11 cellular contexts compared by ENCODE assay signal in genomic region chr1:202575906-202576653, GRCh38.
DNase-seq lines count a peak whose midpoint lies in the region; ATAC-seq, FAIRE-seq and TF ChIP-seq lines count a peak whose summit lies in the region.
"Had no signal": no experiment of that assay in that cellular context is flagged by ENCODE, and none has a peak within 500 bp of the region (broad histone marks: within the 10 kb centered on the region; RNA-seq: fewer than 3 reads in every experiment).

No MANE protein-coding gene starts in this region.

- dilution Hi-C loops in endothelial cell of umbilical vein (cut with MboI; ENCODE audit: extremely low pct_ligation_motif_present, low sequenced_read_pairs) = no loop called here

- peaks cover 88% of the 10 kb centered on the region for H3K4me1 Mint-ChIP-seq in nephron
- no peaks in the 10 kb centered on the region for H3K4me1 Mint-ChIP-seq in activated naive CD8-positive, alpha-beta T cell treated with anti-CD3 and anti-CD28 coated beads for 36 hours

- no peaks in the 10 kb centered on the region for H3K9me1 ChIP-seq in endothelial cell of umbilical vein (replicated peaks; ENCODE audit: control insufficient read depth, extremely low read depth, insufficient read depth, low read length)

- in situ Hi-C loops in HepG2 (cut with HindIII; ENCODE audit: extremely low pct_ligation_motif_present, low pct_unique_long_range_greater_than_20kb) = no loop called here

- no peak for DNase-seq in HepG2 (ENCODE audit: low spot score)
- no peak for DNase-seq in right lobe of liver
- DNase-seq in endothelial cell of umbilical vein (ENCODE audit: low read depth, low spot score) = peak; percentile 41
- DNase-seq in NCI-H128 (lab: John Stamatoyannopoulos, UW; ENCODE audit: unreplicated experiment) = no peak
- no peak for DNase-seq in activated naive CD8-positive, alpha-beta T cell treated with anti-CD3 and anti-CD28 coated beads for 36 hours
- no peak for DNase-seq in NK-92 (lab: John Stamatoyannopoulos, UW; ENCODE audit: unreplicated experiment)
- DNase-seq: activated effector memory CD4-positive, alpha-beta T cell treated with Interleukin-2 at 50 U/mL for 16 hours; GDM1; NCI-H2081 had no signal

- H3K9ac ChIP-seq in HepG2 (ENCODE audit: insufficient read depth, low read depth, low read length) (no peak overlapping the region), endothelial cell of umbilical vein (replicated peaks; ENCODE audit: extremely low read depth, insufficient read depth, low read length) (no peak overlapping the region)

- peak overlapping the region; percentile 30 for H3K27ac ChIP-seq in HepG2 (ENCODE audit: extremely low read length, insufficient read depth, low read length)
- H3K27ac ChIP-seq in right lobe of liver = no peak overlapping the region
- no peak overlapping the region for H3K27ac ChIP-seq in endothelial cell of umbilical vein (ENCODE audit: insufficient read depth, low read depth, low read length)

- peaks cover 22% of the 10 kb centered on the region for H3K4me1 ChIP-seq in HepG2 (ENCODE audit: insufficient read depth, low read length)
- H3K4me1 ChIP-seq in right lobe of liver = no peaks in the 10 kb centered on the region
- peaks cover 4% of the 10 kb centered on the region for H3K4me1 ChIP-seq in endothelial cell of umbilical vein (ENCODE audit: control insufficient read depth, extremely low read depth, insufficient read depth, low read length)

- TF ChIP-seq EP300 in HepG2 (IDR thresholded peaks at IDR 0.05; ENCODE audit: low read depth in 2 of 2, low read length in 2 of 2) = no peak
- no peak for TF ChIP-seq EP300 in HepG2 (CRISPR knock-in tag; IDR thresholded peaks at IDR 0.05; ENCODE audit: borderline replicate concordance)

- POLR2A ChIA-PET in HepG2 (lab: Yijun Ruan, JAX) = no interaction called here
- POLR2A ChIA-PET in endothelial cell of umbilical vein (lab: Charles Lee) = no interaction called here

- no peaks in the 10 kb centered on the region for H3K27me3 Mint-ChIP-seq in nephron (ENCODE audit: low read depth)
- no peaks in the 10 kb centered on the region for H3K27me3 Mint-ChIP-seq in activated naive CD8-positive, alpha-beta T cell treated with anti-CD3 and anti-CD28 coated beads for 36 hours

- no peak overlapping the region for H3K4me3 ChIP-seq in HepG2 (replicated peaks in 1 of 3; ENCODE audit: insufficient read depth in 1 of 3, low read depth in 2 of 3, low read length in 3 of 3)
- H3K4me3 ChIP-seq in right lobe of liver = no peak overlapping the region
- H3K4me3 ChIP-seq in endothelial cell of umbilical vein (replicated peaks in 1 of 3; ENCODE audit: insufficient read depth in 1 of 3, low read depth in 1 of 3, low read length in 3 of 3) = no peak overlapping the region

- FAIRE-seq in HepG2 (lab: Jason Lieb, UNC) (no peak), endothelial cell of umbilical vein (lab: Jason Lieb, UNC) (no peak)

- no peak for TF ChIP-seq CTCF in HepG2 (CRISPR knock-in tag; IDR thresholded peaks at IDR 0.05)
- TF ChIP-seq CTCF in right lobe of liver (IDR thresholded peaks at IDR 0.05) = no peak
- no peak for TF ChIP-seq CTCF in endothelial cell of umbilical vein (IDR thresholded peaks at IDR 0.05; ENCODE audit: extremely low read depth in 1 of 2, insufficient read depth in 1 of 2, low read depth in 1 of 2, low read length in 2 of 2)
- no peak for TF ChIP-seq CTCF in nephron (IDR thresholded peaks at IDR 0.05; ENCODE audit: unreplicated experiment in 3 of 3)

- no peak overlapping the region for H2AFZ ChIP-seq in HepG2 (ENCODE audit: low read length)
- H2AFZ ChIP-seq in endothelial cell of umbilical vein (ENCODE audit: low read depth, low read length) = no peak overlapping the region

- H3K4me3 Mint-ChIP-seq in nephron = no peak overlapping the region
- H3K4me3 Mint-ChIP-seq in activated naive CD8-positive, alpha-beta T cell treated with anti-CD3 and anti-CD28 coated beads for 36 hours = no peak overlapping the region

- TF ChIP-seq RAD21 in HepG2 (CRISPR knock-in tag; IDR thresholded peaks at IDR 0.05) = no peak

- H3K36me3 Mint-ChIP-seq in nephron (ENCODE audit: low read depth) = peaks cover 10% of the 10 kb centered on the region
- peaks cover 8% of the 10 kb centered on the region for H3K36me3 Mint-ChIP-seq in activated naive CD8-positive, alpha-beta T cell treated with anti-CD3 and anti-CD28 coated beads for 36 hours

- 92% methylated on average over 2 of the region's 2 CpGs for WGBS in HepG2 (ENCODE audit: low lambda C conversion rate)
- 95% methylated on average over 2 of the region's 2 CpGs for WGBS in right lobe of liver (ENCODE audit: insufficient coverage, low coverage, low lambda C conversion rate, missing lambda C conversion rate)

- ATAC-seq in HepG2 = peak; percentile 23; the same call in 2 of the 3 replicates
- ATAC-seq in right lobe of liver = no peak
- no peak for ATAC-seq in HG03097 (IDR thresholded peaks at IDR 0.05; ENCODE audit: low FRiP score, unreplicated experiment)

- peak overlapping the region; percentile 58 to 98 (median 97) for H3K27ac Mint-ChIP-seq in nephron
- no peak overlapping the region for H3K27ac Mint-ChIP-seq in activated naive CD8-positive, alpha-beta T cell treated with anti-CD3 and anti-CD28 coated beads for 36 hours

- no peaks in the 10 kb centered on the region for H3K9me3 ChIP-seq in HepG2 (ENCODE audit: low read length)
- no peaks in the 10 kb centered on the region for H3K9me3 ChIP-seq in right lobe of liver
- H3K9me3 ChIP-seq in endothelial cell of umbilical vein (replicated peaks; ENCODE audit: control insufficient read depth, insufficient read depth, low read length) = no peaks in the 10 kb centered on the region

- no peaks in the 10 kb centered on the region for H3K79me2 ChIP-seq in HepG2 (ENCODE audit: insufficient read depth, low read length)
- no peaks in the 10 kb centered on the region for H3K79me2 ChIP-seq in endothelial cell of umbilical vein (ENCODE audit: control insufficient read depth, insufficient read depth, low read length)

- no peaks in the 10 kb centered on the region for H3K9me3 Mint-ChIP-seq in nephron
- no peaks in the 10 kb centered on the region for H3K9me3 Mint-ChIP-seq in activated naive CD8-positive, alpha-beta T cell treated with anti-CD3 and anti-CD28 coated beads for 36 hours

- H3K4me2 ChIP-seq in HepG2 (ENCODE audit: low read depth, low read length) = no peak overlapping the region
- H3K4me2 ChIP-seq in endothelial cell of umbilical vein (ENCODE audit: insufficient read depth, low read length) = no peak overlapping the region

- intact Hi-C loops in HepG2 (cut with micrococcal nuclease; ENCODE audit: unreplicated experiment) = no loop called here
- intact Hi-C loops in right lobe of liver (cut with DNase I) = no loop called here
- intact Hi-C loops in endothelial cell of umbilical vein (cut with micrococcal nuclease) = no loop called here

- CTCF ChIA-PET in HepG2 (lab: Yijun Ruan, JAX; ENCODE audit: low intra/inter-chr PET ratio, low total read pairs) = no interaction called here
- CTCF ChIA-PET in endothelial cell of umbilical vein (lab: Charles Lee) = interaction anchor here (1.1 to 5.7 kb wide), 7 partner anchors 8 to 49 kb away, joined by 3 to 38 read pairs (median 4); no protein-coding TSS in a partner anchor

- BruUV-seq in HepG2 (replicated peaks; lab: Mats Ljungman, UMichigan) = no TSS peak
- no TSS peak for BruUV-seq in endothelial cell of umbilical vein (replicated peaks; lab: Mats Ljungman, UMichigan)

- H3K27me3 ChIP-seq in HepG2 (ENCODE audit: control insufficient read depth in 1 of 2, insufficient read depth in 2 of 2, low read length in 2 of 2) = no peaks in the 10 kb centered on the region
- H3K27me3 ChIP-seq in right lobe of liver = no peaks in the 10 kb centered on the region
- no peaks in the 10 kb centered on the region for H3K27me3 ChIP-seq in endothelial cell of umbilical vein (ENCODE audit: control insufficient read depth in 2 of 2, insufficient read depth in 2 of 2, low read length in 2 of 2)

- TF ChIP-seq POLR2A in HepG2 (IDR thresholded peaks at IDR 0.05; ENCODE audit: insufficient read depth in 1 of 2, low read depth in 2 of 2, low read length in 2 of 2) = no peak
- no peak for TF ChIP-seq POLR2A in right lobe of liver (IDR thresholded peaks at IDR 0.05)
- no peak for TF ChIP-seq POLR2A in endothelial cell of umbilical vein (IDR thresholded peaks at IDR 0.05; ENCODE audit: low read depth, low read length)

- H3K36me3 ChIP-seq in HepG2 (replicated peaks in 1 of 2; ENCODE audit: control insufficient read depth in 1 of 2, insufficient read depth in 2 of 2, low read length in 2 of 2) = peaks cover 2 to 19% of the 10 kb centered on the region in 2 experiments; a peak in 3 of 5 replicates
- H3K36me3 ChIP-seq in right lobe of liver = peaks cover 0 to 8% (median 1%) of the 10 kb centered on the region in 4 donors
- no peaks in the 10 kb centered on the region for H3K36me3 ChIP-seq in endothelial cell of umbilical vein (ENCODE audit: control insufficient read depth in 2 of 2, extremely low read depth in 1 of 2, insufficient read depth in 2 of 2, low read length in 2 of 2)

- H4K20me1 ChIP-seq in HepG2 (ENCODE audit: insufficient read depth, low read length) = no peaks in the 10 kb centered on the region
- H4K20me1 ChIP-seq in endothelial cell of umbilical vein (replicated peaks; ENCODE audit: control insufficient read depth, extremely low read depth, insufficient read depth, low read length) = no peaks in the 10 kb centered on the region

TF ChIP-seq in HepG2, 621 proteins besides CTCF, POLR2A, EP300 and RAD21 (continues in another document):
- TF ChIP-seq ZNF354B (CRISPR knock-in tag; IDR thresholded peaks at IDR 0.05) (no peak), SATB2 (CRISPR knock-in tag; IDR thresholded peaks at IDR 0.05) (no peak), ZNF326 (CRISPR knock-in tag; IDR thresholded peaks at IDR 0.05; ENCODE audit: borderline replicate concordance) (no peak), ZBTB20 (CRISPR knock-in tag; IDR thresholded peaks at IDR 0.05; ENCODE audit: borderline replicate concordance, low read depth) (no peak), ERF (CRISPR knock-in tag; IDR thresholded peaks at IDR 0.05) (no peak), ZNF775 (CRISPR knock-in tag; IDR thresholded peaks at IDR 0.05; ENCODE audit: borderline replicate concordance) (no peak), MEIS1 (CRISPR knock-in tag; IDR thresholded peaks at IDR 0.05; ENCODE audit: borderline replicate concordance) (no peak), DMAP1 (CRISPR knock-in tag; IDR thresholded peaks at IDR 0.05) (no peak)

TF ChIP-seq in endothelial cell of umbilical vein, 7 proteins besides CTCF, POLR2A, EP300 and RAD21 (continues in another document):
- TF ChIP-seq FOS (IDR thresholded peaks at IDR 0.05; ENCODE audit: borderline replicate concordance, insufficient read depth, low read length) (no peak), JUN (IDR thresholded peaks at IDR 0.05; ENCODE audit: borderline replicate concordance, insufficient read depth, insufficient read length, low read depth) (no peak), MYC (IDR thresholded peaks at IDR 0.05; ENCODE audit: low read depth, low read length) (no peak), MAX (IDR thresholded peaks at IDR 0.05; ENCODE audit: insufficient read depth, insufficient read length) (no peak), GATA2 (IDR thresholded peaks at IDR 0.05; ENCODE audit: insufficient read depth, insufficient read length, low read depth, low read length) (peak; percentile 88)
